8 cellular contexts compared by ENCODE assay signal in the genomic region with DNA sequence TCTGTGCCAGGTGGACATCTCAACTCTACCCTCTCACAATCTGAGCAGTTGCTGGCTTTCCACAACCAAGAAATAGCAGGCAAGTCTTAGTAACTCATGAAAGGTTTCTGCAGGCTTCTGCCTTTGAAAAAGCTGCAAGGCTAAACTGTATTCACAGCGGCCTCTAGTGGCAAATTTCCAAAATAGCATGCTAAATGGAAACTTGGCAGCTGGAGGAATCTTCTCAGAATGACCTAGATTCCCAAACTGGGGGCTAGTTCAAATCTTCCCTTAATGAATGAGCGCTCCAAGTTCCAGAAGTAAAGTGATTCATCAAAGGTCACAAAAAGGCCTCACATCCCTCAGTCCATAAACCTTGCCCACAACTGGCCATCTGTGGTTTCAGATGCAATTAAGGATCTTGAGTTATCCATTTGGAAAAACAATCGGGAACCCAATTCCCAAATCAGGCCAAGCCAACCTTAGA. TPM values are rescaled to one million over a fixed set of nuclear protein-coding genes. Genes with fewer than 3 reads are reported as not detected.
DNase-seq lines count a peak whose midpoint lies in the region; ATAC-seq and TF ChIP-seq lines count a peak whose summit lies in the region.

No MANE protein-coding gene starts in this region.

- TF ChIP-seq POLR2A in prostate gland (IDR thresholded peaks at IDR 0.05) = no peak

- H3K4me1 ChIP-seq in cardiac muscle cell (ENCODE audit: low read depth) (peaks cover 46% of the 10 kb centered on the region), prostate gland (replicated peaks) (no peaks in the 10 kb centered on the region)

- no peak overlapping the region for H3K4me3 Mint-ChIP-seq in activated naive CD4-positive, alpha-beta T cell treated with anti-CD3 and anti-CD28 coated beads, Interleukin-2, amount 10 ng/mL, durations not matched to agents 7 days and 5 days

- ATAC-seq in HG02884 (IDR thresholded peaks at IDR 0.05; ENCODE audit: unreplicated experiment) (no peak), GM18498 (IDR thresholded peaks at IDR 0.05; ENCODE audit: unreplicated experiment) (no peak)

- H3K9me3 ChIP-seq in cardiac muscle cell (ENCODE audit: low read depth) (no peaks in the 10 kb centered on the region), prostate gland (no peaks in the 10 kb centered on the region)

- H3K4me1 Mint-ChIP-seq in activated naive CD4-positive, alpha-beta T cell treated with anti-CD3 and anti-CD28 coated beads, Interleukin-2, amount 10 ng/mL, durations not matched to agents 7 days and 5 days = no peaks in the 10 kb centered on the region

- no peak overlapping the region for H3K4me3 ChIP-seq in H7 (ENCODE audit: insufficient read depth, low read depth, low read length)
- no peak overlapping the region for H3K4me3 ChIP-seq in cardiac muscle cell
- no peak overlapping the region for H3K4me3 ChIP-seq in prostate gland

- peaks cover 16% of the 10 kb centered on the region for H3K36me3 ChIP-seq in H7 (replicated peaks; ENCODE audit: control insufficient read depth, insufficient read depth, low read length)
- peaks cover 10% of the 10 kb centered on the region for H3K36me3 ChIP-seq in cardiac muscle cell
- no peaks in the 10 kb centered on the region for H3K36me3 ChIP-seq in prostate gland

- WGBS in prostate gland = 23% methylated on average over 3 of the region's 3 CpGs

- peak; percentile 32 for DNase-seq in CMK (ENCODE audit: low read depth)
- DNase-seq in H7 = peak; percentile 65
- peak; percentile 22 for DNase-seq in NCI-H510A (lab: John Stamatoyannopoulos, UW)
- DNase-seq in activated naive CD4-positive, alpha-beta T cell treated with anti-CD3 and anti-CD28 coated beads, Interleukin-2, amount 10 ng/mL, durations not matched to agents 7 days and 5 days = peak; percentile 55
- DNase-seq in cardiac muscle cell (ENCODE audit: low read depth in 1 of 2, low spot score in 1 of 2) = peak; percentile 87 to 91
- peak; percentile 63 for DNase-seq in prostate gland (ENCODE audit: low spot score)

- intact Hi-C loops in prostate gland (cut with DNase I) = loop anchor here (1.0 kb wide), 1 partner anchor 85 kb away; no protein-coding TSS in a partner anchor

- CTCF ChIA-PET in activated naive CD4-positive, alpha-beta T cell treated with anti-CD3 and anti-CD28 coated beads, Interleukin-2, amount 10 ng/mL, durations not matched to agents 7 days and 5 days (lab: Charles Lee) = interaction anchor here (0.7 to 9.5 kb wide), 25 partner anchors 8 to 237 kb away, joined by 3 to 149 read pairs (median 5); partner anchors contain the start of genes C6orf89, PI16 and PPIL1

- H3K36me3 Mint-ChIP-seq in activated naive CD4-positive, alpha-beta T cell treated with anti-CD3 and anti-CD28 coated beads, Interleukin-2, amount 10 ng/mL, durations not matched to agents 7 days and 5 days = peaks cover 41% of the 10 kb centered on the region

- H3K9me3 Mint-ChIP-seq in activated naive CD4-positive, alpha-beta T cell treated with anti-CD3 and anti-CD28 coated beads, Interleukin-2, amount 10 ng/mL, durations not matched to agents 7 days and 5 days = peaks cover 2% of the 10 kb centered on the region

- H3K27me3 ChIP-seq in H7 (ENCODE audit: control insufficient read depth, insufficient read depth, low read length) (no peaks in the 10 kb centered on the region), cardiac muscle cell (no peaks in the 10 kb centered on the region), prostate gland (replicated peaks; ENCODE audit: insufficient read depth) (no peaks in the 10 kb centered on the region)

- H3K27me3 Mint-ChIP-seq in activated naive CD4-positive, alpha-beta T cell treated with anti-CD3 and anti-CD28 coated beads, Interleukin-2, amount 10 ng/mL, durations not matched to agents 7 days and 5 days = peaks cover 15% of the 10 kb centered on the region

- no peak overlapping the region for H3K27ac Mint-ChIP-seq in activated naive CD4-positive, alpha-beta T cell treated with anti-CD3 and anti-CD28 coated beads, Interleukin-2, amount 10 ng/mL, durations not matched to agents 7 days and 5 days

- peak overlapping the region; percentile 85 for H3K27ac ChIP-seq in cardiac muscle cell
- H3K27ac ChIP-seq in prostate gland = peak overlapping the region; percentile 25 to 38

- TF ChIP-seq CTCF in cardiac muscle cell (IDR thresholded peaks at IDR 0.05; ENCODE audit: low read depth, low read length) (peak; percentile 81), prostate gland (IDR thresholded peaks at IDR 0.05) (peak; percentile 52 to 82 (median 78))

RNA-seq across cellular contexts. Expression of gene CPNE5, which starts 11.9 kb away (rescaled TPM):
- total RNA-seq in H7 (2014; rRNA removed; shearing (Covaris generic)) = 0.04 and 0.42 TPM in 2 replicates
- total RNA-seq in cardiac muscle cell (29.2 and 52.1 TPM in 2 replicates), prostate gland (10 to 100 TPM in 1 of 2 donors, 1 to 10 TPM in 1; 3.9 to 64.5 TPM)
- 51.6 and 56.5 TPM in 2 replicates for polyA plus RNA-seq in cardiac muscle cell

RNA-seq across cellular contexts. Expression of gene PPIL1, which starts 23.4 kb away (rescaled TPM):
- total RNA-seq in H7 (2014; rRNA removed; shearing (Covaris generic)) = 86.0 and 91.1 TPM in 2 replicates
- total RNA-seq in cardiac muscle cell = 37.0 and 70.8 TPM in 2 replicates
- 76.5 and 133 TPM in 2 replicates for polyA plus RNA-seq in cardiac muscle cell
- total RNA-seq in prostate gland = 10 to 100 TPM; 18.7 to 35.9 TPM

RNA-seq across cellular contexts. Expression of gene C6orf89, which starts 34.6 kb away (rescaled TPM):
- total RNA-seq in H7 (2014; rRNA removed; shearing (Covaris generic)) = 15.6 and 19.9 TPM in 2 replicates
- 26.7 and 27.6 TPM in 2 replicates for total RNA-seq in cardiac muscle cell
- polyA plus RNA-seq in cardiac muscle cell = 28.2 and 28.6 TPM in 2 replicates
- total RNA-seq in prostate gland = 10 to 100 TPM; 54.9 to 96.9 TPM

Comparison
In these comparisons a context has a peak if more than half of its experiments do, and no peak if none do; other contexts are left out.
1. DNase-seq: peak in every context shown above with its lines; median percentile 89 in cardiac muscle cell; 65 in H7; 63 in prostate gland; 55 in activated naive CD4-positive, alpha-beta T cell treated with anti-CD3 and anti-CD28 coated beads, Interleukin-2, amount 10 ng/mL, durations not matched to agents 7 days and 5 days; 32 in CMK; 22 in NCI-H510A.